8 cellular contexts compared by ENCODE assay signal in the genomic region with DNA sequence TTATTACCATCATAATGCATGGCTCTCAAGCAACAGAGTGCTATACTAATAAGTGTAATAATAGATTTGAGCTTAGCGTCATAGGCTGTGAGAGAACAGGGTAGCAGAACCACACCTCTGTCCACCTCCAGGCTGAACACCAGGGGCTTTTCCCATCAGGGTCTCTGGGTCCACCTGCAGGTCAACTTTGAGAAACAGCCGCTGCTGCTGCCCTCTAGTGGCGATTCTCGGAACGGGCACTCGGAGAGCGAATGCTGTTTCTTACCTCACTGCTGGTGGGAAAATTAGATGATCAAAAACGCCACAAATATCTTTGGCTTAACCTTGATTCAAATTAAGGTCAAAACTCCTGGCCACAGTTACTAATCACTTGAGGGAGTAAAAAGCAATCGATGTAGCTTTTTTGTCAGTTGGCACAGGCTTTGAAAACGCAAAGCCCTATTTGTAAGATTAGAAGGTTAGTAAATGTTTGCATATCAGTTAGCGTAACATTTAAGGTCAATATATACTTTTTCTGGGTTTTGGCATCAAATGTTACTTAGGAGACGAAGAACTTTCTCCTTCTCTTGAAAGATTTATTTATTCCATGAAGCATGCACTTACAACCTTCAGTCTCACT.
DNase-seq lines count a peak whose midpoint lies in the region; ATAC-seq and TF ChIP-seq lines count a peak whose summit lies in the region.

No MANE protein-coding gene starts in this region.

- H3K4me2 ChIP-seq in OCI-LY1 (ENCODE audit: low read length), result no peak overlapping the region

- no peaks in the 10 kb centered on the region for H3F3A ChIP-seq in OCI-LY1 (ENCODE audit: insufficient read depth, low read length)

- peak; percentile 98 for TF ChIP-seq CTCF in OCI-LY1 (IDR thresholded peaks at IDR 0.05; ENCODE audit: low read length)

- ATAC-seq in HG02798 (IDR thresholded peaks at IDR 0.05; ENCODE audit: poor library complexity, unreplicated experiment), result peak; percentile 64
- ATAC-seq in activated T-cell treated with anti-CD3 and anti-CD28 coated beads, Interleukin-2, amount 50 U/mL, for 72 hours (replicated peaks in 1 of 2), result no peak

- H3K4me1 Mint-ChIP-seq in activated T-cell treated with anti-CD3 and anti-CD28 coated beads, Interleukin-2, amount 50 U/mL, for 72 hours (ENCODE audit: low read depth), result no peaks in the 10 kb centered on the region

- no peaks in the 10 kb centered on the region for H3K9me3 Mint-ChIP-seq in activated T-cell treated with anti-CD3 and anti-CD28 coated beads, Interleukin-2, amount 50 U/mL, for 72 hours

- no peaks in the 10 kb centered on the region for H3K79me2 ChIP-seq in OCI-LY1 (ENCODE audit: insufficient read depth, low read length)

- H2AFZ ChIP-seq in OCI-LY1 (ENCODE audit: low read length), result no peak overlapping the region

- no peak overlapping the region for H3K9ac ChIP-seq in OCI-LY1 (ENCODE audit: low read length)

- no peak overlapping the region for H3K27ac ChIP-seq in OCI-LY1 (ENCODE audit: low read depth, low read length, poor library complexity, severe bottlenecking)

- H3K4me3 ChIP-seq in OCI-LY1 (ENCODE audit: low read depth, low read length, poor library complexity, severe bottlenecking), result no peak overlapping the region

- H3K27me3 Mint-ChIP-seq in activated T-cell treated with anti-CD3 and anti-CD28 coated beads, Interleukin-2, amount 50 U/mL, for 72 hours (ENCODE audit: low read depth), result peaks cover 6% of the 10 kb centered on the region

- peaks cover 4% of the 10 kb centered on the region; the same call in 1 of the 2 replicates for H3K27me3 ChIP-seq in OCI-LY1 (ENCODE audit: insufficient read depth, low read length)

- no peak overlapping the region for H3K4me3 Mint-ChIP-seq in activated T-cell treated with anti-CD3 and anti-CD28 coated beads, Interleukin-2, amount 50 U/mL, for 72 hours

- no peaks in the 10 kb centered on the region for H3K4me1 ChIP-seq in OCI-LY1 (ENCODE audit: insufficient read depth, low read length, severe bottlenecking)

- H3K36me3 Mint-ChIP-seq in activated T-cell treated with anti-CD3 and anti-CD28 coated beads, Interleukin-2, amount 50 U/mL, for 72 hours (ENCODE audit: insufficient read depth in 2 of 2), result no peaks in the 10 kb centered on the region

- no peaks in the 10 kb centered on the region for H4K20me1 ChIP-seq in OCI-LY1 (ENCODE audit: insufficient read depth, low read length)

- no peaks in the 10 kb centered on the region for H3K9me2 ChIP-seq in OCI-LY1 (ENCODE audit: low read depth, low read length)

- H3K9me3 ChIP-seq in OCI-LY1 (ENCODE audit: low read length), result no peaks in the 10 kb centered on the region

- H3K27ac Mint-ChIP-seq in activated T-cell treated with anti-CD3 and anti-CD28 coated beads, Interleukin-2, amount 50 U/mL, for 72 hours, result no peak overlapping the region

- DNase-seq in NCI-H2171 treated with DMSO at 0.1 percent for 48 hours (lab: John Stamatoyannopoulos, UW) (peak; percentile 31), NCI-H2171 (lab: John Stamatoyannopoulos, UW) (no peak), glomerular visceral epithelial cell (ENCODE audit: extremely low spot score) (peak; percentile 4), retina (peak; percentile 73), SKM-1 (lab: John Stamatoyannopoulos, UW; ENCODE audit: unreplicated experiment) (no peak)
- peak; percentile 60 to 68 for DNase-seq in activated T-cell treated with anti-CD3 and anti-CD28 coated beads, Interleukin-2, amount 50 U/mL, for 72 hours

- H3K36me3 ChIP-seq in OCI-LY1 (ENCODE audit: insufficient read depth, low read length), result no peaks in the 10 kb centered on the region

Comparison
In these comparisons a context has a peak if more than half of its experiments do, and no peak if none do; other contexts are left out.
1. DNase-seq: peak in NCI-H2171 treated with DMSO at 0.1 percent for 48 hours (single experiment), activated T-cell treated with anti-CD3 and anti-CD28 coated beads, Interleukin-2, amount 50 U/mL, for 72 hours (2 of 2), glomerular visceral epithelial cell (single experiment) and retina (single experiment); none in NCI-H2171 (single experiment) and SKM-1 (single experiment).